In the genomic region with DNA sequence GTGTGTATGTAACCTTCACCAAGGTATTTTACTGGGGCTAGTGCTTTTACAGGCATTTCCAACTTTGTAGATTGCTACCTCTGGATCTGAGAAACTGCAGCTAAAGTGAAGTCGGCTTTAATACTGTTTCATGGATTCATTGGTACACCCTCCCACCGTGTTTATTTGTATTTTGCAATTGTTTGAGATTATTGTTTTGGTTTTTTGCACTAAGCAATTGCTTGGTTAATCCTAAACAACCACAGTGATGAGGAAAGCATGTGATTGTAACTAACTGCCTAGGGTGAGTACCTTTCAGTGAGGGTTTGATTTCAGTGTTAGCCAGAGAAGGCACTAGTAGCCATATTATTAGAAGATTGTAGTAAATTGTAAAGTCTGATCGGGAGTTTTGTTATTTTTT, we compare ENCODE assay signal across 2 cellular contexts.
TF ChIP-seq lines count a peak whose summit lies in the region.

No MANE protein-coding gene starts in this region.

TF ChIP-seq in SK-N-SH, 30 proteins besides CTCF, POLR2A, EP300 and RAD21 (continued from another document):
- TF ChIP-seq, protein P1, sequence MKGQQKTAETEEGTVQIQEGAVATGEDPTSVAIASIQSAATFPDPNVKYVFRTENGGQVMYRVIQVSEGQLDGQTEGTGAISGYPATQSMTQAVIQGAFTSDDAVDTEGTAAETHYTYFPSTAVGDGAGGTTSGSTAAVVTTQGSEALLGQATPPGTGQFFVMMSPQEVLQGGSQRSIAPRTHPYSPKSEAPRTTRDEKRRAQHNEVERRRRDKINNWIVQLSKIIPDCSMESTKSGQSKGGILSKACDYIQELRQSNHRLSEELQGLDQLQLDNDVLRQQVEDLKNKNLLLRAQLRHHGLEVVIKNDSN (IDR thresholded peaks at IDR 0.05; ENCODE audit: borderline replicate concordance, low read depth) = no peak
- TF ChIP-seq, protein P2, sequence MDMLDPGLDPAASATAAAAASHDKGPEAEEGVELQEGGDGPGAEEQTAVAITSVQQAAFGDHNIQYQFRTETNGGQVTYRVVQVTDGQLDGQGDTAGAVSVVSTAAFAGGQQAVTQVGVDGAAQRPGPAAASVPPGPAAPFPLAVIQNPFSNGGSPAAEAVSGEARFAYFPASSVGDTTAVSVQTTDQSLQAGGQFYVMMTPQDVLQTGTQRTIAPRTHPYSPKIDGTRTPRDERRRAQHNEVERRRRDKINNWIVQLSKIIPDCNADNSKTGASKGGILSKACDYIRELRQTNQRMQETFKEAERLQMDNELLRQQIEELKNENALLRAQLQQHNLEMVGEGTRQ (IDR thresholded peaks at IDR 0.05; ENCODE audit: borderline replicate concordance, low read depth, low read length) = no peak
- TF ChIP-seq, protein P3, sequence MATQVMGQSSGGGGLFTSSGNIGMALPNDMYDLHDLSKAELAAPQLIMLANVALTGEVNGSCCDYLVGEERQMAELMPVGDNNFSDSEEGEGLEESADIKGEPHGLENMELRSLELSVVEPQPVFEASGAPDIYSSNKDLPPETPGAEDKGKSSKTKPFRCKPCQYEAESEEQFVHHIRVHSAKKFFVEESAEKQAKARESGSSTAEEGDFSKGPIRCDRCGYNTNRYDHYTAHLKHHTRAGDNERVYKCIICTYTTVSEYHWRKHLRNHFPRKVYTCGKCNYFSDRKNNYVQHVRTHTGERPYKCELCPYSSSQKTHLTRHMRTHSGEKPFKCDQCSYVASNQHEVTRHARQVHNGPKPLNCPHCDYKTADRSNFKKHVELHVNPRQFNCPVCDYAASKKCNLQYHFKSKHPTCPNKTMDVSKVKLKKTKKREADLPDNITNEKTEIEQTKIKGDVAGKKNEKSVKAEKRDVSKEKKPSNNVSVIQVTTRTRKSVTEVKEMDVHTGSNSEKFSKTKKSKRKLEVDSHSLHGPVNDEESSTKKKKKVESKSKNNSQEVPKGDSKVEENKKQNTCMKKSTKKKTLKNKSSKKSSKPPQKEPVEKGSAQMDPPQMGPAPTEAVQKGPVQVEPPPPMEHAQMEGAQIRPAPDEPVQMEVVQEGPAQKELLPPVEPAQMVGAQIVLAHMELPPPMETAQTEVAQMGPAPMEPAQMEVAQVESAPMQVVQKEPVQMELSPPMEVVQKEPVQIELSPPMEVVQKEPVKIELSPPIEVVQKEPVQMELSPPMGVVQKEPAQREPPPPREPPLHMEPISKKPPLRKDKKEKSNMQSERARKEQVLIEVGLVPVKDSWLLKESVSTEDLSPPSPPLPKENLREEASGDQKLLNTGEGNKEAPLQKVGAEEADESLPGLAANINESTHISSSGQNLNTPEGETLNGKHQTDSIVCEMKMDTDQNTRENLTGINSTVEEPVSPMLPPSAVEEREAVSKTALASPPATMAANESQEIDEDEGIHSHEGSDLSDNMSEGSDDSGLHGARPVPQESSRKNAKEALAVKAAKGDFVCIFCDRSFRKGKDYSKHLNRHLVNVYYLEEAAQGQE (IDR thresholded peaks at IDR 0.05; ENCODE audit: low read depth, low read length) = no peak
- TF ChIP-seq SMC3 (IDR thresholded peaks at IDR 0.05; ENCODE audit: low read depth, low read length) (no peak), NFIC (IDR thresholded peaks at IDR 0.05; ENCODE audit: borderline replicate concordance) (no peak)
- TF ChIP-seq, protein P4, sequence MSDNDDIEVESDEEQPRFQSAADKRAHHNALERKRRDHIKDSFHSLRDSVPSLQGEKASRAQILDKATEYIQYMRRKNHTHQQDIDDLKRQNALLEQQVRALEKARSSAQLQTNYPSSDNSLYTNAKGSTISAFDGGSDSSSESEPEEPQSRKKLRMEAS (IDR thresholded peaks at IDR 0.05; ENCODE audit: low read depth) = no peak
TF ChIP-seq in SK-N-SH: peak in this region for 0.

TF ChIP-seq in SK-N-SH treated with all-trans-retinoic acid at 6 μM for 48 hours, 23 proteins besides CTCF, POLR2A, EP300 and RAD21 (continued from another document):
- TF ChIP-seq, protein P5, sequence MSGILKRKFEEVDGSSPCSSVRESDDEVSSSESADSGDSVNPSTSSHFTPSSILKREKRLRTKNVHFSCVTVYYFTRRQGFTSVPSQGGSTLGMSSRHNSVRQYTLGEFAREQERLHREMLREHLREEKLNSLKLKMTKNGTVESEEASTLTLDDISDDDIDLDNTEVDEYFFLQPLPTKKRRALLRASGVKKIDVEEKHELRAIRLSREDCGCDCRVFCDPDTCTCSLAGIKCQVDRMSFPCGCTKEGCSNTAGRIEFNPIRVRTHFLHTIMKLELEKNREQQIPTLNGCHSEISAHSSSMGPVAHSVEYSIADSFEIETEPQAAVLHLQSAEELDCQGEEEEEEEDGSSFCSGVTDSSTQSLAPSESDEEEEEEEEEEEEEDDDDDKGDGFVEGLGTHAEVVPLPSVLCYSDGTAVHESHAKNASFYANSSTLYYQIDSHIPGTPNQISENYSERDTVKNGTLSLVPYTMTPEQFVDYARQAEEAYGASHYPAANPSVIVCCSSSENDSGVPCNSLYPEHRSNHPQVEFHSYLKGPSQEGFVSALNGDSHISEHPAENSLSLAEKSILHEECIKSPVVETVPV (CRISPR knock-in tag; IDR thresholded peaks at IDR 0.05) = no peak
- TF ChIP-seq, protein P6, sequence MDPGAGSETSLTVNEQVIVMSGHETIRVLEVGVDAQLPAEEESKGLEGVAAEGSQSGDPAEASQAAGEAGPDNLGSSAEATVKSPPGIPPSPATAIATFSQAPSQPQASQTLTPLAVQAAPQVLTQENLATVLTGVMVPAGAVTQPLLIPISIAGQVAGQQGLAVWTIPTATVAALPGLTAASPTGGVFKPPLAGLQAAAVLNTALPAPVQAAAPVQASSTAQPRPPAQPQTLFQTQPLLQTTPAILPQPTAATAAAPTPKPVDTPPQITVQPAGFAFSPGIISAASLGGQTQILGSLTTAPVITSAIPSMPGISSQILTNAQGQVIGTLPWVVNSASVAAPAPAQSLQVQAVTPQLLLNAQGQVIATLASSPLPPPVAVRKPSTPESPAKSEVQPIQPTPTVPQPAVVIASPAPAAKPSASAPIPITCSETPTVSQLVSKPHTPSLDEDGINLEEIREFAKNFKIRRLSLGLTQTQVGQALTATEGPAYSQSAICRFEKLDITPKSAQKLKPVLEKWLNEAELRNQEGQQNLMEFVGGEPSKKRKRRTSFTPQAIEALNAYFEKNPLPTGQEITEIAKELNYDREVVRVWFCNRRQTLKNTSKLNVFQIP (CRISPR knock-in tag; IDR thresholded peaks at IDR 0.05; ENCODE audit: borderline replicate concordance, low read depth) = no peak
- no peak for TF ChIP-seq TCF4 (CRISPR knock-in tag; IDR thresholded peaks at IDR 0.05; ENCODE audit: borderline replicate concordance)
